In genomic region chr13:108987488-108987887, GRCh38 we compare ENCODE assay signal across 18 cellular contexts.
DNase-seq lines count a peak whose midpoint lies in the region; ATAC-seq and TF ChIP-seq lines count a peak whose summit lies in the region.
"Had no signal": no experiment of that assay in that cellular context is flagged by ENCODE, and none has a peak within 500 bp of the region (broad histone marks: within the 10 kb centered on the region; RNA-seq: fewer than 3 reads in every experiment).

No MANE protein-coding gene starts in this region.

- POLR2A ChIA-PET in PC-9 (lab: Charles Lee; ENCODE audit: unreplicated experiment): no interaction called here

- peak overlapping the region; percentile 65 for H2AFZ ChIP-seq in neuron (ENCODE audit: low read depth, low read length)
- no peak overlapping the region for H2AFZ ChIP-seq in PC-9

- H3K4me3 ChIP-seq in neuron (ENCODE audit: low read length) (peak overlapping the region; percentile 25), PC-9 (no peak overlapping the region)

- H3K36me3 ChIP-seq in neuron (ENCODE audit: insufficient read depth, low read length): no peaks in the 10 kb centered on the region
- no peaks in the 10 kb centered on the region for H3K36me3 ChIP-seq in PC-9 (ENCODE audit: low read depth)

- TF ChIP-seq CTCF in PC-9 (conservative IDR thresholded peaks at IDR 0.05): no peak

- H3F3A ChIP-seq in PC-9 (ENCODE audit: insufficient read depth, low read depth): no peaks in the 10 kb centered on the region

- CTCF ChIA-PET in PC-9 (lab: Charles Lee): no interaction called here

- no peaks in the 10 kb centered on the region for H3K79me2 ChIP-seq in PC-9 (ENCODE audit: low read depth)

- H4K20me1 ChIP-seq in PC-9 (ENCODE audit: insufficient read depth): no peaks in the 10 kb centered on the region

- no peak overlapping the region for H3K4me2 ChIP-seq in PC-9
- H3K4me2 ChIP-seq: KMS-11 had no signal

- H3K9me3 ChIP-seq in neuron (ENCODE audit: low read length): no peaks in the 10 kb centered on the region
- no peaks in the 10 kb centered on the region for H3K9me3 ChIP-seq in PC-9 (ENCODE audit: insufficient read depth, low read depth)

- DNase-seq in COLO829 (ENCODE audit: low spot score) (peak; percentile 79), NCI-H82 (lab: John Stamatoyannopoulos, UW) (peak; percentile 93), epithelial cell of prostate (ENCODE audit: low read depth, low spot score) (no peak), PC-9 (no peak), NCI-H1092 (lab: John Stamatoyannopoulos, UW) (no peak)
- DNase-seq: AML-193; amniotic stem cell; kidney glomerular epithelial cell; NCI-H1417; NCI-H446; stimulated activated naive CD8-positive, alpha-beta T cell treated with anti-CD3 and anti-CD28 coated beads, Interleukin-15, Interleukin-2, amounts not matched to agents 100 U/mL and 50 U/mL, for 24 hours; SW 1271 had no signal

- ATAC-seq in HG02870 (IDR thresholded peaks at IDR 0.05; ENCODE audit: unreplicated experiment) (no peak), HG03432 (IDR thresholded peaks at IDR 0.05; ENCODE audit: unreplicated experiment) (no peak)
- ATAC-seq: activated T-helper 17 cell treated with anti-CD3 and anti-CD28 coated beads, Interleukin-2, amount 50 U/mL, for 72 hours; stimulated activated naive CD8-positive, alpha-beta T cell treated with anti-CD3 and anti-CD28 coated beads, Interleukin-15, Interleukin-2, amounts not matched to agents 100 U/mL and 50 U/mL, for 24 hours; WTC11 had no signal

- H3K9me2 ChIP-seq in PC-9 (ENCODE audit: insufficient read depth): no peaks in the 10 kb centered on the region; the same call in 1 of the 2 replicates

- H3K4me1 ChIP-seq in neuron (ENCODE audit: insufficient read depth, low read length) (peaks cover 35% of the 10 kb centered on the region), PC-9 (replicated peaks; ENCODE audit: insufficient read depth) (no peaks in the 10 kb centered on the region)

- H3K27ac ChIP-seq in epithelial cell of prostate (peak overlapping the region; percentile 8), PC-9 (no peak overlapping the region)
- H3K27ac ChIP-seq: KMS-11 had no signal

- intact Hi-C loops in PC-9 (cut with micrococcal nuclease; ENCODE audit: unreplicated experiment): no loop called here

- no peaks in the 10 kb centered on the region for H3K27me3 ChIP-seq in neuron (ENCODE audit: insufficient read depth, low read length)
- no peaks in the 10 kb centered on the region for H3K27me3 ChIP-seq in PC-9 (ENCODE audit: insufficient read depth, low read depth)

- BruUV-seq in PC-9 (replicated peaks; lab: Mats Ljungman, UMichigan): no TSS peak

Comparison
In these comparisons a context has a peak if more than half of its experiments do, and no peak if none do; other contexts are left out.
1. DNase-seq: peak in COLO829 (single experiment) and NCI-H82 (single experiment); none in epithelial cell of prostate (single experiment), PC-9 (0 of 2) and NCI-H1092 (single experiment).